ENCODE assay signal across 8 cellular contexts in the genomic region with DNA sequence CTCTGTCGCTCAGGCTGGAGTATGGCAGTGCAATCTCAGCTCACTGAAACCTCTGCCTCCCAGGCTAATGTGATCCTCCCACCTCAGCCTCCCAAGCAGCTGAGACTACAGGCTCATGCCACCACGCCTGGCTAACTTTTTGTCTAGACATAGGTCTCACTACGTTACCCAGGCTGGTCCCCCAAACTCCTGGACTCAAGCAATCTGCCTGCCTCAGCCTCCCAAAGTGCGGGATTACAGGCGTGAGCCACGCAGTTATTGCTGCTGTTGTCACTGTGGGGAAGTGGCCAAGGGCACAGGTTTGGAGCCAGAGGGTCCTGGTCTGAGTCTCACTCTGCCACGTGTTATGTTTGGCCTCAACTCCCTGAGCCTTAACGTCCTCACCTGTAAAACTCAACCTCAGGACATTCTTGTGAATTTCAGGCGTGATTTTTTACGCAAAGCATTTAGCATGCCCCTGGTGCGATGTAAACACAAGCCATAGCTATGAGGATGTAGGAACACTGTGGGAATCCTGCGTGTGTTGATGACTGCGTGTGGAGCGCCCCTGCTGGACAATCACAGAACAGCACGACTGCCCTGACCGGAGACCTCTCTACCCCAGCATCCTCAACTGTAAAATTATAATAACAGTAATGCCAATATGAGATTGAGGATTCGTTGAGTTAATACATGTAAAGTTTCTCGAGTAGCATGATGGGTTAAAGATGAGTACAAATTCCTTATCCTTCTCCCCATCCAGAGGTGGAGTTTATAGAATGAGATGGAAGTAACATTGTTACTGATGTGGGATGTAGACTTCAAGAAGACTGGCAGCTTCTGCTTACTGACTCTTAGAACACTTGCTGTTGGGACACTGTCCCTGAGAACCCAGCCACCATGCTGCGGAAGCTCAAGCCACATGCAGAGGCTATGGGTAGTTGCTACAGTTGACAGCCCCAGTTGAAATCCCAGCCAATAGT. TPM values are rescaled to one million over a fixed set of nuclear protein-coding genes. Genes with fewer than 3 reads are reported as not detected.
DNase-seq lines count a peak whose midpoint lies in the region; ATAC-seq and TF ChIP-seq lines count a peak whose summit lies in the region.

No MANE protein-coding gene starts in this region.

- H3K27me3 Mint-ChIP-seq in activated CD8-positive, alpha-beta memory T cell treated with anti-CD3 and anti-CD28 coated beads, Interleukin-2, amount 10 ng/mL, durations not matched to agents 7 days and 5 days = peaks cover 24% of the 10 kb centered on the region
- H3K27me3 Mint-ChIP-seq in neural crest cell (ENCODE audit: low read depth) = no peaks in the 10 kb centered on the region

- H3K4me3 Mint-ChIP-seq in activated CD8-positive, alpha-beta memory T cell treated with anti-CD3 and anti-CD28 coated beads, Interleukin-2, amount 10 ng/mL, durations not matched to agents 7 days and 5 days = no peak overlapping the region
- H3K4me3 Mint-ChIP-seq in neural crest cell = no peak overlapping the region

- ATAC-seq in activated CD8-positive, alpha-beta memory T cell treated with anti-CD3 and anti-CD28 coated beads, Interleukin-2, amount 10 ng/mL, durations not matched to agents 7 days and 5 days = peak; percentile 72
- ATAC-seq in HG03565 (IDR thresholded peaks at IDR 0.05; ENCODE audit: unreplicated experiment) = no peak
- ATAC-seq in HG02840 (IDR thresholded peaks at IDR 0.05; ENCODE audit: low FRiP score, unreplicated experiment) = no peak

- no peak overlapping the region for H3K27ac Mint-ChIP-seq in activated CD8-positive, alpha-beta memory T cell treated with anti-CD3 and anti-CD28 coated beads, Interleukin-2, amount 10 ng/mL, durations not matched to agents 7 days and 5 days
- no peak overlapping the region for H3K27ac Mint-ChIP-seq in neural crest cell (ENCODE audit: unreplicated experiment)

- DNase-seq in ELR (ENCODE audit: low read depth) (peak; percentile 55), NCI-H1694 treated with DMSO at 0.1 percent for 48 hours (lab: John Stamatoyannopoulos, UW) (peak; percentile 28), erythroblast (lab: John Stamatoyannopoulos, UW) (peak; percentile 27 to 64), neural crest cell (ENCODE audit: low read depth, low spot score) (peak; percentile 74), transverse colon (peak; percentile 70)
- DNase-seq in activated CD8-positive, alpha-beta memory T cell treated with anti-CD3 and anti-CD28 coated beads, Interleukin-2, amount 10 ng/mL, durations not matched to agents 7 days and 5 days = peak; percentile 65

- H3K9me3 Mint-ChIP-seq in activated CD8-positive, alpha-beta memory T cell treated with anti-CD3 and anti-CD28 coated beads, Interleukin-2, amount 10 ng/mL, durations not matched to agents 7 days and 5 days (ENCODE audit: low read depth) = no peaks in the 10 kb centered on the region
- no peaks in the 10 kb centered on the region for H3K9me3 Mint-ChIP-seq in neural crest cell

- no peak overlapping the region for H3K27ac ChIP-seq in transverse colon

- TF ChIP-seq CTCF in neural crest cell (conservative IDR thresholded peaks at IDR 0.05) = peak; percentile 88
- TF ChIP-seq CTCF in transverse colon (IDR thresholded peaks at IDR 0.05) = peak; percentile 62 to 96 (median 90)

- no peaks in the 10 kb centered on the region for H3K27me3 ChIP-seq in transverse colon

- peaks cover 0 to 2% (median 0%) of the 10 kb centered on the region in 4 donors for H3K4me1 ChIP-seq in transverse colon

- H3K36me3 ChIP-seq in transverse colon = no peaks in the 10 kb centered on the region

- in situ Hi-C loops in transverse colon (cut with MboI; ENCODE audit: low pct_ligation_motif_present in 1 of 4, low pct_unique_long_range_greater_than_20kb in 1 of 4, low sequenced_read_pairs in 3 of 4) = no loop called here

- WGBS in transverse colon (ENCODE audit: low coverage in 1 of 2), 2 donors = 5 to 27% methylated on average over 5 to 18 of the region's 19 CpGs

- TF ChIP-seq EP300 in transverse colon (IDR thresholded peaks at IDR 0.05; ENCODE audit: low read depth) = no peak

- no peaks in the 10 kb centered on the region for H3K9me3 ChIP-seq in transverse colon

- no peak for TF ChIP-seq POLR2A in erythroblast (IDR thresholded peaks at IDR 0.05; ENCODE audit: low read length)
- TF ChIP-seq POLR2A in transverse colon (IDR thresholded peaks at IDR 0.05) = no peak

- no peaks in the 10 kb centered on the region for H3K4me1 Mint-ChIP-seq in activated CD8-positive, alpha-beta memory T cell treated with anti-CD3 and anti-CD28 coated beads, Interleukin-2, amount 10 ng/mL, durations not matched to agents 7 days and 5 days
- H3K4me1 Mint-ChIP-seq in neural crest cell = peaks cover 7% of the 10 kb centered on the region

- intact Hi-C loops in transverse colon (cut with DNase I; ENCODE audit: low total_unique reads) = no loop called here

- no peaks in the 10 kb centered on the region for H3K36me3 Mint-ChIP-seq in activated CD8-positive, alpha-beta memory T cell treated with anti-CD3 and anti-CD28 coated beads, Interleukin-2, amount 10 ng/mL, durations not matched to agents 7 days and 5 days
- no peaks in the 10 kb centered on the region for H3K36me3 Mint-ChIP-seq in neural crest cell (ENCODE audit: low read depth)

- no peak overlapping the region for H3K4me3 ChIP-seq in transverse colon

- CTCF ChIA-PET in activated CD8-positive, alpha-beta memory T cell treated with anti-CD3 and anti-CD28 coated beads, Interleukin-2, amount 10 ng/mL, durations not matched to agents 7 days and 5 days (lab: Charles Lee) = interaction anchor here (0.6 to 8.2 kb wide), 12 partner anchors 9 to 517 kb away, joined by 3 to 154 read pairs (median 4); no protein-coding TSS in a partner anchor

RNA-seq across cellular contexts. Expression of a gene that starts 41.8 kb away (rescaled TPM):
- not detected for total RNA-seq in activated CD8-positive, alpha-beta memory T cell treated with anti-CD3 and anti-CD28 coated beads, Interleukin-2, amount 10 ng/mL, durations not matched to agents 7 days and 5 days
- total RNA-seq in neural crest cell (4.6 and 5.3 TPM in 2 replicates), transverse colon (under 1 TPM; 0.27 to 0.80 (median 0.58) TPM)
